In the genomic region with DNA sequence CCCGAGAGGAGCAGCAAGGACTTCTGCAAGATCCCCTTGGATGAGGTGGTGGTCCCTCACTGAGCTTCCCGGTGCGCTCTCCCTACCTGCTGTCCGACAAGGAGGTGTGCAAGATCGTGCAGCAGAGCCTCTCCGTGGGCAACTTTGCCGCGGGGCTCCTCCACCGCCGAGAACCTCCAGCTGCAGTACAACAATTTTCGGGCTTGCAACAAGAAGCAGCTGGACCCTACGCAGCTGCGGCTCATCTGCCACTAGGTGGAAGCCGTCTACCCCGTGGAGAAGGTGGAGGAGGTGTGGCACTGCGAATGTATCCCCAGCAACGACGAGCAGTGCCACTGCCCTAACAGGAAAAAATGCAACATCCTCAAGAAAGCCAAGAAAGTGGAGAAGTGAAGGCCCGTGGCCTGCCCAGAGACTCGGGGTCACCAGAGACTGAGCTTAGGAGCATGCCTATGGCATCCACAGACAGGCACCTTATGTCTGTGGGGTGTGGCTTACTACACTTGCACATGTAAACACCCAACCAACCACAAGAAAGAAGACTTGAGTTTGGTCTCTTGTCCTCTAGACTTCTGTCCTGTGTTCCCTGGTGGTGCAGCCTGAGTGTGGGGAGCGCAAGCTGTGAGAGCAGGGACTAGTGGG, we compare ENCODE assay signal across 9 cellular contexts. TPM values are rescaled to one million over a fixed set of nuclear protein-coding genes. Genes with fewer than 3 reads are reported as not detected.
DNase-seq lines count a peak whose midpoint lies in the region; ATAC-seq and TF ChIP-seq lines count a peak whose summit lies in the region.
"Not testable (repeated sequence)": the region's sequence is repeated elsewhere in the genome, so short reads cannot be mapped to it uniquely, and the experiment has no call there.
"Had no signal": no experiment of that assay in that cellular context is flagged by ENCODE, and none has a peak within 500 bp of the region (broad histone marks: within the 10 kb centered on the region; RNA-seq: fewer than 3 reads in every experiment).

No MANE protein-coding gene starts in this region.

- H3K9me2 ChIP-seq in GM23338 (ENCODE audit: insufficient read depth) = not testable (repeated sequence)

- H3K27ac ChIP-seq in GM23338 (ENCODE audit: low read depth); Panc1 (ENCODE audit: low read length): not testable (repeated sequence)

- H2AFZ ChIP-seq in GM23338 = not testable (repeated sequence)

- H3K9me3 Mint-ChIP-seq in GM23338; effector memory CD8-positive, alpha-beta T cell; naive thymus-derived CD8-positive, alpha-beta T cell; stimulated activated naive CD8-positive, alpha-beta T cell treated with anti-CD3 and anti-CD28 coated beads, Interleukin-15, amount 100 ng/mL, for 72 hours: not testable (repeated sequence)

- POLR2A ChIA-PET in Panc1 (lab: Charles Lee); naive thymus-derived CD8-positive, alpha-beta T cell (lab: Charles Lee): not testable (repeated sequence)

- H3K4me3 Mint-ChIP-seq in GM23338; effector memory CD8-positive, alpha-beta T cell; naive thymus-derived CD8-positive, alpha-beta T cell; stimulated activated naive CD8-positive, alpha-beta T cell treated with anti-CD3 and anti-CD28 coated beads, Interleukin-15, amount 100 ng/mL, for 72 hours: not testable (repeated sequence)

- CTCF ChIA-PET in Panc1 (lab: Charles Lee) = not testable (repeated sequence)

- H3K4me3 ChIP-seq in GM23338; Panc1 (ENCODE audit: low read depth in 2 of 2, low read length in 2 of 2): not testable (repeated sequence)

- peak in 1 of 2 experiments; percentile 55; a peak in 2 of 4 replicates for TF ChIP-seq CTCF in GM23338 (conservative IDR thresholded peaks at IDR 0.05; ENCODE audit: low read depth in 2 of 2)
- TF ChIP-seq CTCF in Panc1 (IDR thresholded peaks at IDR 0.05) = not testable (repeated sequence)

- not testable (repeated sequence) for H3F3A ChIP-seq in GM23338 (replicated peaks; ENCODE audit: low read depth)

- H3K27me3 ChIP-seq in GM23338 (ENCODE audit: insufficient read depth); Panc1 (ENCODE audit: control insufficient read depth, insufficient read depth, low read length): not testable (repeated sequence)

- H3K4me2 ChIP-seq in GM23338 = not testable (repeated sequence)

- H3K27ac Mint-ChIP-seq in GM23338; effector memory CD8-positive, alpha-beta T cell; stimulated activated naive CD8-positive, alpha-beta T cell treated with anti-CD3 and anti-CD28 coated beads, Interleukin-15, amount 100 ng/mL, for 72 hours: not testable (repeated sequence)
- peak overlapping the region in 1 of 10 donors; percentile 49 for H3K27ac Mint-ChIP-seq in naive thymus-derived CD8-positive, alpha-beta T cell

- not testable (repeated sequence) for H3K4me1 Mint-ChIP-seq in GM23338; effector memory CD8-positive, alpha-beta T cell (ENCODE audit: low read depth in 2 of 2); naive thymus-derived CD8-positive, alpha-beta T cell; stimulated activated naive CD8-positive, alpha-beta T cell treated with anti-CD3 and anti-CD28 coated beads, Interleukin-15, amount 100 ng/mL, for 72 hours

- H4K20me1 ChIP-seq in GM23338 (replicated peaks; ENCODE audit: insufficient read depth) = not testable (repeated sequence)

- H3K4me1 ChIP-seq in GM23338 (ENCODE audit: insufficient read depth); Panc1 (ENCODE audit: control insufficient read depth, insufficient read depth, low read length): not testable (repeated sequence)

- H3K36me3 Mint-ChIP-seq in GM23338 (ENCODE audit: low read depth); effector memory CD8-positive, alpha-beta T cell (ENCODE audit: insufficient read depth): not testable (repeated sequence)
- peaks cover 0 to 26% (median 7%) of the 10 kb centered on the region in 3 donors for H3K36me3 Mint-ChIP-seq in naive thymus-derived CD8-positive, alpha-beta T cell

- not testable (repeated sequence) for H3K9me3 ChIP-seq in Panc1 (ENCODE audit: control insufficient read depth, insufficient read depth, low read depth, low read length)

- H3K36me3 ChIP-seq in GM23338 (ENCODE audit: insufficient read depth); Panc1 (ENCODE audit: control insufficient read depth, insufficient read depth, low read length): not testable (repeated sequence)

- ATAC-seq in GM23338 (peak; percentile 98), Panc1 (peak; percentile 77; the same call in 1 of the 2 replicates)
- ATAC-seq in effector memory CD8-positive, alpha-beta T cell (replicated peaks) = peak; percentile 99
- ATAC-seq in naive thymus-derived CD8-positive, alpha-beta T cell = peak; percentile 91 to 97
- ATAC-seq in stimulated activated naive CD8-positive, alpha-beta T cell treated with anti-CD3 and anti-CD28 coated beads, Interleukin-15, amount 100 ng/mL, for 72 hours = peak; percentile 96

- DNase-seq in GDM1 (lab: John Stamatoyannopoulos, UW) (peak; percentile 0), GM23338 (ENCODE audit: low spot score) (peak; percentile 50), HT-29 (ENCODE audit: low spot score) (peak; percentile 60)
- DNase-seq in Panc1 (ENCODE audit: low read depth, low spot score) = not testable (repeated sequence)
- DNase-seq in activated CD8-positive, alpha-beta memory T cell treated with anti-CD3 and anti-CD28 coated beads for 4 hours (ENCODE audit: low read depth in 2 of 2) = peak; percentile 6 to 20
- peak; percentile 37 to 45 (median 39) for DNase-seq in effector memory CD8-positive, alpha-beta T cell
- peak in 7 of 10 donors; percentile 9 to 72 (median 37) for DNase-seq in naive thymus-derived CD8-positive, alpha-beta T cell
- peak; percentile 40 to 67 for DNase-seq in stimulated activated naive CD8-positive, alpha-beta T cell treated with anti-CD3 and anti-CD28 coated beads, Interleukin-15, amount 100 ng/mL, for 72 hours

- not testable (repeated sequence) for H3K79me2 ChIP-seq in GM23338 (replicated peaks; ENCODE audit: insufficient read depth)

- not testable (repeated sequence) for H3K27me3 Mint-ChIP-seq in GM23338 (ENCODE audit: insufficient read depth, low read depth, poor library complexity); effector memory CD8-positive, alpha-beta T cell; naive thymus-derived CD8-positive, alpha-beta T cell; stimulated activated naive CD8-positive, alpha-beta T cell treated with anti-CD3 and anti-CD28 coated beads, Interleukin-15, amount 100 ng/mL, for 72 hours

- intact Hi-C loops in Panc1 (cut with micrococcal nuclease; ENCODE audit: unreplicated experiment) = not testable (repeated sequence)

- in situ Hi-C loops in Panc1 (cut with HindIII; ENCODE audit: low pct_unique_long_range_greater_than_20kb, low sequenced_read_pairs) = not testable (repeated sequence)

- BruUV-seq in Panc1 (replicated peaks; lab: Mats Ljungman, UMichigan) = not testable (repeated sequence)

RNA-seq across cellular contexts. Expression of gene NUTM2B, which starts 17.9 kb away (rescaled TPM):
- 0.35 TPM in 1 of 2 replicates, not detected in the other for total RNA-seq in GM23338 (2014; rRNA removed; shearing (Covaris generic))
- polyA plus RNA-seq in GM23338 (2016; fragmentation: Nextera tagmentation; extraction: Ambion mirVana) = not detected in 2 replicates
- 0.41 and 0.63 TPM in 2 replicates for total RNA-seq in HT-29 (2014; rRNA removed; shearing (Covaris generic))
- total RNA-seq in Panc1 (2021; ENCODE audit: unreplicated experiment) = 0.31 TPM
- 0.74 TPM for polyA plus RNA-seq in Panc1 (2012; ENCODE audit: insufficient read length)
- total RNA-seq in naive thymus-derived CD8-positive, alpha-beta T cell = 1 to 10 TPM; 2.6 TPM
- polyA plus RNA-seq in naive thymus-derived CD8-positive, alpha-beta T cell = under 1 TPM in 1 of 3 donors, not detected in 2; 0.18 TPM
- polyA plus RNA-seq: smooth muscle cell had no signal
